ENCODE assay signal across 13 cellular contexts in the genomic region with DNA sequence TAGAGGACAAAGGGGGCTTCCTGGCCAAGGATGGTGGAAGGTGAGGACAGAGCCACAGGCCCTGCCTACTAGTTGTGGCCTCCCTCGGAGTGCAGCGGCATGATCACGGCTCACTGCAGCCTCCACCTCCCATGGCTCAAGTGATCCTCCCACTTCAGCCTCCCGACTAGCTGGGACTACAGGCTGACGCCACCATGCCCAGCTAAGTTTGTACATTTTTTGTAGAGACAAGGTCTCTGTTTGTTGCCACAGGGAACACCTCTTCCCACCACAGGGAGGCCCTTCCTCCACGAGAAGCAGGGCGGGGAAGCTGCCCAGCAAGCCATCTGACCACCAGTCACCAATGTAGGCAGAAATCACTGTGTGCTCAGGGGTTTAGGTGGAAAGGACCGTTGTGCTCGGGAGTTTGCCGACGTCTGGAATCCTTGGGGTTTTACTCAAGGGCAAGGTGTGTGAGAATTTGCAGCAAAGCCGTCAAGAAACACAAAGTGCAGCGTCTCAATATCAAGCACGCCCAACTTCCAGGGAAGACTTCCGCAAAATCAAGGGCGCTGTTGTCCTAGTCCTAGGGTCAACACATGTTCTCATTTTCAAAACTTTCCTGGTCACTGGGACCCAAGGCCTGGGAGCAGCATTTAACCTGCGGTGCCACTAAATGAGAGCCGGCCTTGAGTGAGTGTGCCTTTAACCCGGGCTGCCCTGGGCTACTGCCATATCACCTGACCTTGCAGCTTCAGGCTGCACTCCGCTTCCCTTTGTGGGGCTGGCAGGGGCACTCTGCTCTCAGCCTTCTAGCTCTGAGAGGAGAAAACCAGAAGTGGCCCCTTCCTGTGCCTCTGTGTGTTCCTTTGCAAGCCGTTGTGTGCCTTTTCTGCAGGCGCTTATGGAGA.
DNase-seq lines count a peak whose midpoint lies in the region; ATAC-seq, FAIRE-seq and TF ChIP-seq lines count a peak whose summit lies in the region.
"Had no signal": no experiment of that assay in that cellular context is flagged by ENCODE, and none has a peak within 500 bp of the region (broad histone marks: within the 10 kb centered on the region; RNA-seq: fewer than 3 reads in every experiment).

No MANE protein-coding gene starts in this region.

- no peak for TF ChIP-seq CTCF in left ventricle myocardium inferior (IDR thresholded peaks at IDR 0.05; ENCODE audit: borderline replicate concordance)

- peak; percentile 74 for FAIRE-seq in GM19239 (lab: Jason Lieb, UNC)

- H3K4me3 ChIP-seq in left ventricle myocardium inferior (peak overlapping the region; percentile 20), skeletal muscle tissue (ENCODE audit: low read length in 3 of 3) (no peak overlapping the region), HAP-1 (no peak overlapping the region)
- H3K4me3 ChIP-seq: colonic mucosa, hepatocyte, vagina had no signal

- peak overlapping the region; percentile 79 for H3K27ac ChIP-seq in left ventricle myocardium inferior (replicated peaks)
- peak overlapping the region; percentile 45 for H3K27ac ChIP-seq in skeletal muscle tissue (ENCODE audit: low read depth, low read length)
- H3K27ac ChIP-seq: colonic mucosa, hepatocyte, vagina had no signal

- intact Hi-C loops in left ventricle myocardium inferior (cut with micrococcal nuclease), result loop anchor here (10.0 kb wide), 1 partner anchor 82 kb away; no protein-coding TSS in a partner anchor

- peak overlapping the region in 1 of 3 donors; percentile 38 for H3K9ac ChIP-seq in skeletal muscle tissue (ENCODE audit: low read depth in 1 of 3, low read length in 3 of 3)

- H3K9me3 ChIP-seq in left ventricle myocardium inferior (replicated peaks), result no peaks in the 10 kb centered on the region
- H3K9me3 ChIP-seq in skeletal muscle tissue (ENCODE audit: control insufficient read depth in 3 of 3, low read length in 3 of 3), result no peaks in the 10 kb centered on the region
- H3K9me3 ChIP-seq in HAP-1, result no peaks in the 10 kb centered on the region
- H3K9me3 ChIP-seq: colonic mucosa, vagina had no signal

- H3K27me3 ChIP-seq in left ventricle myocardium inferior (ENCODE audit: low read depth), result no peaks in the 10 kb centered on the region
- no peaks in the 10 kb centered on the region for H3K27me3 ChIP-seq in skeletal muscle tissue (ENCODE audit: control insufficient read depth in 3 of 3, insufficient read depth in 3 of 3, low read length in 3 of 3)
- H3K27me3 ChIP-seq in HAP-1 (ENCODE audit: low read depth), result no peaks in the 10 kb centered on the region
- H3K27me3 ChIP-seq: colonic mucosa, hepatocyte, vagina had no signal

- ATAC-seq in HG02884 (IDR thresholded peaks at IDR 0.05; ENCODE audit: unreplicated experiment), result no peak
- ATAC-seq: activated T-helper 17 cell treated with anti-CD3 and anti-CD28 coated beads, Interleukin-2, amount 50 U/mL, for 72 hours had no signal

- H3K36me3 ChIP-seq in left ventricle myocardium inferior (no peaks in the 10 kb centered on the region), skeletal muscle tissue (ENCODE audit: control insufficient read depth in 3 of 3, insufficient read depth in 3 of 3, low read length in 3 of 3) (no peaks in the 10 kb centered on the region), HAP-1 (replicated peaks) (no peaks in the 10 kb centered on the region)
- H3K36me3 ChIP-seq: colonic mucosa, vagina had no signal

- DNase-seq in GM19239 (ENCODE audit: insufficient read length, low spot score) (no peak), NOMO-1 (lab: John Stamatoyannopoulos, UW; ENCODE audit: unreplicated experiment in 2 of 2) (peak; percentile 87 to 90), left ventricle myocardium inferior (peak; percentile 53), cerebellum (ENCODE audit: low spot score) (no peak), AG20443 (ENCODE audit: low spot score) (no peak), HAP-1 (ENCODE audit: low spot score in 2 of 2) (no peak)
- DNase-seq: colonic mucosa, nephron progenitor cell had no signal

- in situ Hi-C loops in HAP-1 (cut with MboI; ENCODE audit: low sequenced_read_pairs), result no loop called here

- H3K4me1 ChIP-seq in left ventricle myocardium inferior (peaks cover 96% of the 10 kb centered on the region), skeletal muscle tissue (ENCODE audit: control insufficient read depth in 3 of 3, insufficient read depth in 3 of 3, low read length in 3 of 3) (peaks cover 34 to 54% (median 45%) of the 10 kb centered on the region in 3 donors), HAP-1 (peaks cover 5% of the 10 kb centered on the region)
- H3K4me1 ChIP-seq: colonic mucosa had no signal

Comparison
In these comparisons a context has a peak if more than half of its experiments do, and no peak if none do; other contexts are left out.
1. DNase-seq: peak in NOMO-1 (2 of 2) and left ventricle myocardium inferior (single experiment); none in GM19239 (single experiment), cerebellum (single experiment), AG20443 (single experiment) and HAP-1 (0 of 2).